ENCODE assay signal across 1 cellular context in genomic region chr6:50093116-50093937, GRCh38.
TF ChIP-seq lines count a peak whose summit lies in the region.

No MANE protein-coding gene starts in this region.

TF ChIP-seq in HepG2, 621 proteins besides CTCF, POLR2A, EP300 and RAD21 (continued from another document):
- TF ChIP-seq UBTF (CRISPR knock-in tag; IDR thresholded peaks at IDR 0.05), result no peak
- TF ChIP-seq MED8 (CRISPR knock-in tag; IDR thresholded peaks at IDR 0.05; ENCODE audit: insufficient replicate concordance), result no peak
- TF ChIP-seq NBN (conservative IDR thresholded peaks at IDR 0.05), result no peak
- no peak for TF ChIP-seq CBFB (CRISPR knock-in tag; IDR thresholded peaks at IDR 0.05)
- TF ChIP-seq KLF15 (CRISPR knock-in tag; IDR thresholded peaks at IDR 0.05; ENCODE audit: borderline replicate concordance), result no peak
- peak; percentile 83 for TF ChIP-seq CREB1 (IDR thresholded peaks at IDR 0.05)
- TF ChIP-seq CREB1 (CRISPR knock-in tag; IDR thresholded peaks at IDR 0.05), result no peak
- TF ChIP-seq ATF6 (CRISPR knock-in tag; conservative IDR thresholded peaks at IDR 0.05), result no peak
- TF ChIP-seq HMG20B (CRISPR knock-in tag; conservative IDR thresholded peaks at IDR 0.05), result peak; percentile 77; the same call in 1 of the 2 replicates
- no peak for TF ChIP-seq ZSCAN20 (CRISPR knock-in tag; IDR thresholded peaks at IDR 0.05; ENCODE audit: borderline replicate concordance)
- no peak for TF ChIP-seq CENPBD1 (CRISPR knock-in tag; IDR thresholded peaks at IDR 0.05; ENCODE audit: borderline replicate concordance, low read depth)
- TF ChIP-seq PAXIP1 (CRISPR knock-in tag; conservative IDR thresholded peaks at IDR 0.05), result peak; percentile 95
- peak; percentile 56 for TF ChIP-seq PHF5A (CRISPR knock-in tag; IDR thresholded peaks at IDR 0.05; ENCODE audit: low read depth, unreplicated experiment)
